Comparison of ENCODE assay signal across 10 cellular contexts in genomic region chr14:104933721-104934379, GRCh38. TPM values are rescaled to one million over a fixed set of nuclear protein-coding genes. Genes with fewer than 3 reads are reported as not detected.
A peak's percentile ranks its signal among the peaks of the same experiment; 100 is the strongest.
DNase-seq lines count a peak whose midpoint lies in the region; ATAC-seq, FAIRE-seq and TF ChIP-seq lines count a peak whose summit lies in the region.
"Had no signal": no experiment of that assay in that cellular context is flagged by ENCODE, and none has a peak within 500 bp of the region (broad histone marks: within the 10 kb centered on the region; RNA-seq: fewer than 3 reads in every experiment).

No MANE protein-coding gene starts in this region.

- TF ChIP-seq RAD21 in SK-N-SH (IDR thresholded peaks at IDR 0.05; ENCODE audit: low read length), result no peak

- H3K4me3 Mint-ChIP-seq in progenitor cell of endocrine pancreas (ENCODE audit: low read depth), result peak overlapping the region; percentile 46

- no peaks in the 10 kb centered on the region for H4K20me1 ChIP-seq in SK-N-SH (ENCODE audit: insufficient read depth)

- H2AFZ ChIP-seq in SK-N-SH (ENCODE audit: low read depth), result no peak overlapping the region

- no peak for FAIRE-seq in GM12892 (lab: Jason Lieb, UNC)
- FAIRE-seq: RCC 7860 had no signal

- POLR2A ChIA-PET in SK-N-SH (lab: Yijun Ruan, JAX), result interaction anchor here (1.0 kb wide), 1 partner anchor 87 kb away, joined by 8 read pairs; the partner anchor contains the start of gene CDCA4

- no peaks in the 10 kb centered on the region for H3K27me3 ChIP-seq in SK-N-SH (ENCODE audit: insufficient read depth)
- no peaks in the 10 kb centered on the region for H3K27me3 ChIP-seq in gastroesophageal sphincter

- no peak overlapping the region for H3K27ac Mint-ChIP-seq in progenitor cell of endocrine pancreas

- no peak overlapping the region for H3K9ac ChIP-seq in SK-N-SH

- H3K27me3 Mint-ChIP-seq in progenitor cell of endocrine pancreas, result peaks cover 69% of the 10 kb centered on the region

- peaks cover 0 to 5% of the 10 kb centered on the region in 2 experiments; a peak in 1 of 4 replicates for H3K4me1 ChIP-seq in SK-N-SH (ENCODE audit: control insufficient read depth in 1 of 2, insufficient read depth in 2 of 2, low read depth in 1 of 2, low read length in 1 of 2)
- H3K4me1 ChIP-seq in gastroesophageal sphincter, result peaks cover 0 to 30% (median 13%) of the 10 kb centered on the region in 3 donors

- H3K9me3 ChIP-seq in SK-N-SH (no peaks in the 10 kb centered on the region), gastroesophageal sphincter (no peaks in the 10 kb centered on the region)

- peaks cover 3% of the 10 kb centered on the region for H3F3A ChIP-seq in SK-N-SH (replicated peaks; ENCODE audit: insufficient read depth)

- H3K36me3 ChIP-seq in SK-N-SH (replicated peaks in 1 of 2; ENCODE audit: control insufficient read depth in 1 of 2, insufficient read depth in 2 of 2, low read length in 1 of 2), result peaks cover 3 to 5% of the 10 kb centered on the region in 2 experiments
- peaks cover 0 to 15% of the 10 kb centered on the region in 2 donors for H3K36me3 ChIP-seq in gastroesophageal sphincter

- no peak for ATAC-seq in gastroesophageal sphincter
- ATAC-seq in GM21381 (IDR thresholded peaks at IDR 0.05; ENCODE audit: unreplicated experiment), result no peak

- no peaks in the 10 kb centered on the region for H3K9me3 Mint-ChIP-seq in progenitor cell of endocrine pancreas (ENCODE audit: low read depth)

- H3K36me3 Mint-ChIP-seq in progenitor cell of endocrine pancreas (ENCODE audit: insufficient read depth), result no peaks in the 10 kb centered on the region

- TF ChIP-seq CTCF in SK-N-SH (IDR thresholded peaks at IDR 0.05) (no peak), gastroesophageal sphincter (IDR thresholded peaks at IDR 0.05) (no peak), progenitor cell of endocrine pancreas (IDR thresholded peaks at IDR 0.05; ENCODE audit: unreplicated experiment) (no peak)

- peak overlapping the region; percentile 55; the same call in 1 of the 2 replicates for H3K4me2 ChIP-seq in SK-N-SH

- H3K79me2 ChIP-seq in SK-N-SH (ENCODE audit: insufficient read depth), result no peaks in the 10 kb centered on the region

- CTCF ChIA-PET in SK-N-SH (lab: Yijun Ruan, JAX), result interaction anchor here (0.5 to 2.7 kb wide), 17 partner anchors 10 to 159 kb away, joined by 3 to 20 read pairs (median 4); partner anchors contain the start of gene ZBTB42

- TF ChIP-seq POLR2A in gastroesophageal sphincter (IDR thresholded peaks at IDR 0.05), result no peak
- TF ChIP-seq POLR2A in GM12892 (IDR thresholded peaks at IDR 0.05; ENCODE audit: low read depth, low read length), result no peak

- H3K9me2 ChIP-seq in SK-N-SH, result no peaks in the 10 kb centered on the region

- H3K4me3 ChIP-seq in SK-N-SH (ENCODE audit: low read depth in 2 of 2, low read length in 1 of 2) (peak overlapping the region; percentile 23 to 24; a peak in 1 of 4 replicates), gastroesophageal sphincter (peak overlapping the region; percentile 60 to 71)

- WGBS in SK-N-SH (ENCODE audit: low lambda C conversion rate), result 11% methylated on average over 26 of the region's 42 CpGs
- 11% methylated on average over 5 of the region's 42 CpGs; no CpG with 5 or more reads in 1 of the 2 donors for WGBS in gastroesophageal sphincter (ENCODE audit: low coverage in 1 of 2), 2 donors

- TF ChIP-seq EP300 in SK-N-SH (IDR thresholded peaks at IDR 0.05; ENCODE audit: borderline replicate concordance in 1 of 2, low read depth in 1 of 2, low read length in 1 of 2) (no peak), gastroesophageal sphincter (IDR thresholded peaks at IDR 0.05) (no peak)

- peaks cover 2% of the 10 kb centered on the region for H3K4me1 Mint-ChIP-seq in progenitor cell of endocrine pancreas (ENCODE audit: low read depth)

- DNase-seq in D341Med (ENCODE audit: low spot score) (peak; percentile 55), SK-N-SH (peak; percentile 71), progenitor cell of endocrine pancreas (ENCODE audit: low spot score, unreplicated experiment) (no peak), cerebellar nuclear complex (lab: John Stamatoyannopoulos, UW) (no peak), NCI-H446 (lab: John Stamatoyannopoulos, UW) (no peak), GM12892 (ENCODE audit: insufficient read length) (no peak)

- no peak overlapping the region for H3K27ac ChIP-seq in SK-N-SH (ENCODE audit: low read depth in 2 of 2, low read length in 1 of 2)
- H3K27ac ChIP-seq in gastroesophageal sphincter, result peak overlapping the region in 3 of 4 donors; percentile 1 to 82 (median 80)

TF ChIP-seq in SK-N-SH, 30 proteins besides CTCF, POLR2A, EP300 and RAD21:
- TF ChIP-seq NFIC (IDR thresholded peaks at IDR 0.05; ENCODE audit: borderline replicate concordance), result no peak
- TF ChIP-seq SIN3A (IDR thresholded peaks at IDR 0.05; ENCODE audit: borderline replicate concordance, low read depth, low read length), result no peak
- TF ChIP-seq, protein P1, sequence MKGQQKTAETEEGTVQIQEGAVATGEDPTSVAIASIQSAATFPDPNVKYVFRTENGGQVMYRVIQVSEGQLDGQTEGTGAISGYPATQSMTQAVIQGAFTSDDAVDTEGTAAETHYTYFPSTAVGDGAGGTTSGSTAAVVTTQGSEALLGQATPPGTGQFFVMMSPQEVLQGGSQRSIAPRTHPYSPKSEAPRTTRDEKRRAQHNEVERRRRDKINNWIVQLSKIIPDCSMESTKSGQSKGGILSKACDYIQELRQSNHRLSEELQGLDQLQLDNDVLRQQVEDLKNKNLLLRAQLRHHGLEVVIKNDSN (IDR thresholded peaks at IDR 0.05; ENCODE audit: borderline replicate concordance, low read depth), result no peak
- TF ChIP-seq RFX5 (IDR thresholded peaks at IDR 0.05; ENCODE audit: low read length), result no peak
- TF ChIP-seq RCOR1 (IDR thresholded peaks at IDR 0.05; ENCODE audit: low read length), result no peak
- TF ChIP-seq MXI1 (IDR thresholded peaks at IDR 0.05; ENCODE audit: low read depth, low read length), result no peak
- TF ChIP-seq POLR2AphosphoS5 (IDR thresholded peaks at IDR 0.05; ENCODE audit: low read depth, low read length), result no peak; the same call in 1 of the 2 replicates

RNA-seq across cellular contexts. Expression of gene PLD4, which starts 9.2 kb away (rescaled TPM):
- polyA plus RNA-seq in SK-N-SH (2012; rRNA removed), result 0.02 TPM in 2 replicates
- polyA plus RNA-seq in SK-N-SH (2012; cell fraction: cytosol; rRNA removed), result not detected in 2 replicates
- polyA plus RNA-seq in SK-N-SH (2012; cell fraction: nucleus; rRNA removed), result 0.14 and 0.19 TPM in 2 replicates
- total RNA-seq in gastroesophageal sphincter, result under 1 TPM in 3 of 4 donors, not detected in 1; under 0.01 to 0.42 (median 0.31) TPM
- total RNA-seq in progenitor cell of endocrine pancreas, result 0.05 TPM in 1 of 2 replicates, not detected in the other
- 0.30 TPM for polyA plus RNA-seq in GM12892 (2012; ENCODE audit: missing spikeins)
- total RNA-seq: LHCN-M2 had no signal

RNA-seq across cellular contexts. Expression of gene AHNAK2, which starts 44.3 kb away (rescaled TPM):
- polyA plus RNA-seq in SK-N-SH (2012; rRNA removed), result 33.5 and 36.6 TPM in 2 replicates
- 22.9 and 24.7 TPM in 2 replicates for polyA plus RNA-seq in SK-N-SH (2012; cell fraction: cytosol; rRNA removed)
- polyA plus RNA-seq in SK-N-SH (2012; cell fraction: nucleus; rRNA removed), result 70.6 and 92.7 TPM in 2 replicates
- total RNA-seq in gastroesophageal sphincter, result 100 to 1,000 TPM; 105 to 529 (median 239) TPM
- total RNA-seq in progenitor cell of endocrine pancreas, result 1.1 and 1.2 TPM in 2 replicates
- polyA plus RNA-seq in GM12892 (2012; ENCODE audit: missing spikeins), result not detected

RNA-seq across cellular contexts. Expression of gene CLBA1, which starts 51.7 kb away (rescaled TPM):
- polyA plus RNA-seq in SK-N-SH (2012; rRNA removed), result 18.5 and 21.4 TPM in 2 replicates
- 15.0 and 15.3 TPM in 2 replicates for polyA plus RNA-seq in SK-N-SH (2012; cell fraction: cytosol; rRNA removed)
- 72.4 and 86.2 TPM in 2 replicates for polyA plus RNA-seq in SK-N-SH (2012; cell fraction: nucleus; rRNA removed)
- 1 to 10 TPM; 2.4 to 8.8 (median 5.8) TPM for total RNA-seq in gastroesophageal sphincter
- 20.1 and 20.8 TPM in 2 replicates for total RNA-seq in progenitor cell of endocrine pancreas
- polyA plus RNA-seq in GM12892 (2012; ENCODE audit: missing spikeins), result 2.1 TPM

Comparison
In these comparisons a context has a peak if more than half of its experiments do, and no peak if none do; other contexts are left out.
1. DNase-seq: peak in D341Med (single experiment) and SK-N-SH (single experiment); none in progenitor cell of endocrine pancreas (single experiment), cerebellar nuclear complex (0 of 2), NCI-H446 (0 of 2) and GM12892 (single experiment).
2. H3K27ac ChIP-seq: peak in gastroesophageal sphincter (3 of 4); none in SK-N-SH (0 of 2).
3. RNA of gene AHNAK2, which starts 44.3 kb away (total RNA-seq): 105 to 529 TPM in gastroesophageal sphincter; 1.1 to 1.2 TPM in progenitor cell of endocrine pancreas; every median in the first group is over 10 times any median in the second.